In the genomic region with DNA sequence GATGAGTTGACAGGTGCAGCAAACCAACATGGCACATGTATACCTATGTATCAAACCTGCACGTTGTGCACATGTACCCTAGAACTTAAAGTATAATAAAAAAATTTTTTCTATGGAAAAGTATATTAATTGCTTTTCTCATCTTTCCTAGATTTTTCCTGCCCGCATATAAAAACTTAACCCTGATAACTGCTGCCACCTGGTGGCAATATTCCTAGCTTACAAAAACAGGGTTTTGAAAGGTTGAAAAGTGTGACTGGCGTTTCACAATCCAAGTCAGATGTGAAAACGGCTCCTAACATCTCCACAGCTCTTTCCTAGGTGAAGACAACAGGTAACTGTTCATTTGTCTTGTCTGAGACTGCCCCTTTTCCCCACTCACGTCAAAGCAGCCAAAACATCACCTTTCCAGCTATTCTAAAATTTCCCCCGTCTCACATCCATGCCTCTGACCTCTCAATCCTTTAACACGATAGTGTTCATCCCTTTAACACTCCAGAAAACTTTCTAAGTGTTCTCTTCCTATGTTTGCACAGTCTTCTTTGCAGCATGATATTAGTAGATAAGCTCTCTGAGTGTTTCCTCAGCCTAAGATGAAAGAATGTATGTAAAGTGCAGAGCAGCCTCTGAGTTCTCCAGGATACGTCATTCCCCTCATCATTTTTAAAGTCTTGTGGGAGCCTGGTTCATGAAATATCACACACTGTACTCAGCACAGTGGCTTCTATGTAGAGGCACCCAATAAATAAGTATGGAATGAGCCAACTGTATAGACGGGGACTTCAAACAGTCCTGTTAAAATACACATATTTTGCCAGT, we compare ENCODE assay signal across 8 cellular contexts. TPM values are rescaled to one million over a fixed set of nuclear protein-coding genes. Genes with fewer than 3 reads are reported as not detected.
DNase-seq lines count a peak whose midpoint lies in the region; ATAC-seq, FAIRE-seq and TF ChIP-seq lines count a peak whose summit lies in the region.

No MANE protein-coding gene starts in this region.

- no peak overlapping the region for H3K4me3 ChIP-seq in ACC112 (ENCODE audit: low read depth, low read length)

- H3K27ac ChIP-seq in ACC112 (ENCODE audit: low read depth, low read length): no peak overlapping the region

- H3K27me3 ChIP-seq in ACC112 (ENCODE audit: insufficient read depth, low read length): peaks cover 55% of the 10 kb centered on the region

- peaks cover 12% of the 10 kb centered on the region; the same call in 1 of the 2 replicates for H3K9me3 Mint-ChIP-seq in WTC11

- CTCF ChIA-PET in WTC11 (lab: Charles Lee): interaction anchor here (0.7 to 3.5 kb wide), 16 partner anchors 9 to 619 kb away, joined by 3 to 63 read pairs (median 4); a partner anchor contains a TSS

- no peak for TF ChIP-seq POLR2A in erythroblast (IDR thresholded peaks at IDR 0.05; ENCODE audit: low read length)

- no peaks in the 10 kb centered on the region for H3K4me1 Mint-ChIP-seq in WTC11

- H3K79me2 ChIP-seq in ACC112 (ENCODE audit: control insufficient read depth, insufficient read depth, low read length, unreplicated experiment): no peaks in the 10 kb centered on the region

- no peaks in the 10 kb centered on the region for H3K36me3 Mint-ChIP-seq in WTC11

- no peaks in the 10 kb centered on the region; the same call in 1 of the 2 replicates for H3K27me3 Mint-ChIP-seq in WTC11 (ENCODE audit: low read depth)

- DNase-seq in NCI-H2029 (lab: John Stamatoyannopoulos, UW) (peak; percentile 30), WTC11 (ENCODE audit: low spot score) (peak; percentile 37), erythroblast (lab: John Stamatoyannopoulos, UW) (peak; percentile 29 to 68), non-pigmented ciliary epithelial cell (ENCODE audit: low read depth) (peak; percentile 5)

- TF ChIP-seq CTCF in WTC11 (IDR thresholded peaks at IDR 0.05): peak; percentile 69

- FAIRE-seq in G401.6 (lab: Jason Lieb, UNC): peak; percentile 60

- H2AFZ ChIP-seq in ACC112 (ENCODE audit: low read length, unreplicated experiment): peak overlapping the region; percentile 58

- POLR2A ChIA-PET in WTC11 (lab: Charles Lee): no interaction called here

- no peak overlapping the region for H3K27ac Mint-ChIP-seq in WTC11

- H3K4me1 ChIP-seq in ACC112 (ENCODE audit: control insufficient read depth, insufficient read depth, low read length, unreplicated experiment): no peaks in the 10 kb centered on the region

- no peaks in the 10 kb centered on the region for H3K36me3 ChIP-seq in ACC112 (ENCODE audit: insufficient read depth, low read length)

- ATAC-seq in WTC11: no peak
- ATAC-seq in GM19452 (IDR thresholded peaks at IDR 0.05; ENCODE audit: unreplicated experiment): no peak
- ATAC-seq in HG03432 (IDR thresholded peaks at IDR 0.05; ENCODE audit: unreplicated experiment): no peak

- no peak overlapping the region for H3K4me3 Mint-ChIP-seq in WTC11

TF ChIP-seq in WTC11, 78 proteins besides CTCF, POLR2A, EP300 and RAD21:
- TF ChIP-seq GRHL2 (CRISPR knock-in tag; IDR thresholded peaks at IDR 0.05; ENCODE audit: insufficient replicate concordance, severe bottlenecking) (no peak), NR3C1 (CRISPR knock-in tag; conservative IDR thresholded peaks at IDR 0.05; ENCODE audit: low read depth) (no peak), JAZF1 (CRISPR knock-in tag; IDR thresholded peaks at IDR 0.05) (no peak), TCF7 (CRISPR knock-in tag; IDR thresholded peaks at IDR 0.05; ENCODE audit: low read depth) (no peak), OVOL2 (CRISPR knock-in tag; IDR thresholded peaks at IDR 0.05; ENCODE audit: borderline replicate concordance) (no peak), HMGA2 (CRISPR knock-in tag; IDR thresholded peaks at IDR 0.05) (no peak)
- TF ChIP-seq, protein P1, sequence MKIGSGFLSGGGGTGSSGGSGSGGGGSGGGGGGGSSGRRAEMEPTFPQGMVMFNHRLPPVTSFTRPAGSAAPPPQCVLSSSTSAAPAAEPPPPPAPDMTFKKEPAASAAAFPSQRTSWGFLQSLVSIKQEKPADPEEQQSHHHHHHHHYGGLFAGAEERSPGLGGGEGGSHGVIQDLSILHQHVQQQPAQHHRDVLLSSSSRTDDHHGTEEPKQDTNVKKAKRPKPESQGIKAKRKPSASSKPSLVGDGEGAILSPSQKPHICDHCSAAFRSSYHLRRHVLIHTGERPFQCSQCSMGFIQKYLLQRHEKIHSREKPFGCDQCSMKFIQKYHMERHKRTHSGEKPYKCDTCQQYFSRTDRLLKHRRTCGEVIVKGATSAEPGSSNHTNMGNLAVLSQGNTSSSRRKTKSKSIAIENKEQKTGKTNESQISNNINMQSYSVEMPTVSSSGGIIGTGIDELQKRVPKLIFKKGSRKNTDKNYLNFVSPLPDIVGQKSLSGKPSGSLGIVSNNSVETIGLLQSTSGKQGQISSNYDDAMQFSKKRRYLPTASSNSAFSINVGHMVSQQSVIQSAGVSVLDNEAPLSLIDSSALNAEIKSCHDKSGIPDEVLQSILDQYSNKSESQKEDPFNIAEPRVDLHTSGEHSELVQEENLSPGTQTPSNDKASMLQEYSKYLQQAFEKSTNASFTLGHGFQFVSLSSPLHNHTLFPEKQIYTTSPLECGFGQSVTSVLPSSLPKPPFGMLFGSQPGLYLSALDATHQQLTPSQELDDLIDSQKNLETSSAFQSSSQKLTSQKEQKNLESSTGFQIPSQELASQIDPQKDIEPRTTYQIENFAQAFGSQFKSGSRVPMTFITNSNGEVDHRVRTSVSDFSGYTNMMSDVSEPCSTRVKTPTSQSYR (CRISPR knock-in tag; IDR thresholded peaks at IDR 0.05): no peak
- TF ChIP-seq, protein P2, sequence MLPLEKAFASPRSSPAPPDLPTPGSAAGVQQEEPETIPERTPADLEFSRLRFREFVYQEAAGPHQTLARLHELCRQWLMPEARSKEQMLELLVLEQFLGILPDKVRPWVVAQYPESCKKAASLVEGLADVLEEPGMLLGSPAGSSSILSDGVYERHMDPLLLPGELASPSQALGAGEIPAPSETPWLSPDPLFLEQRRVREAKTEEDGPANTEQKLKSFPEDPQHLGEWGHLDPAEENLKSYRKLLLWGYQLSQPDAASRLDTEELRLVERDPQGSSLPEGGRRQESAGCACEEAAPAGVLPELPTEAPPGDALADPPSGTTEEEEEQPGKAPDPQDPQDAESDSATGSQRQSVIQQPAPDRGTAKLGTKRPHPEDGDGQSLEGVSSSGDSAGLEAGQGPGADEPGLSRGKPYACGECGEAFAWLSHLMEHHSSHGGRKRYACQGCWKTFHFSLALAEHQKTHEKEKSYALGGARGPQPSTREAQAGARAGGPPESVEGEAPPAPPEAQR (CRISPR knock-in tag; IDR thresholded peaks at IDR 0.05): no peak
- TF ChIP-seq, protein P3, sequence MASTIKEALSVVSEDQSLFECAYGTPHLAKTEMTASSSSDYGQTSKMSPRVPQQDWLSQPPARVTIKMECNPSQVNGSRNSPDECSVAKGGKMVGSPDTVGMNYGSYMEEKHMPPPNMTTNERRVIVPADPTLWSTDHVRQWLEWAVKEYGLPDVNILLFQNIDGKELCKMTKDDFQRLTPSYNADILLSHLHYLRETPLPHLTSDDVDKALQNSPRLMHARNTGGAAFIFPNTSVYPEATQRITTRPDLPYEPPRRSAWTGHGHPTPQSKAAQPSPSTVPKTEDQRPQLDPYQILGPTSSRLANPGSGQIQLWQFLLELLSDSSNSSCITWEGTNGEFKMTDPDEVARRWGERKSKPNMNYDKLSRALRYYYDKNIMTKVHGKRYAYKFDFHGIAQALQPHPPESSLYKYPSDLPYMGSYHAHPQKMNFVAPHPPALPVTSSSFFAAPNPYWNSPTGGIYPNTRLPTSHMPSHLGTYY (CRISPR knock-in tag; IDR thresholded peaks at IDR 0.05): no peak
- TF ChIP-seq, protein P4, sequence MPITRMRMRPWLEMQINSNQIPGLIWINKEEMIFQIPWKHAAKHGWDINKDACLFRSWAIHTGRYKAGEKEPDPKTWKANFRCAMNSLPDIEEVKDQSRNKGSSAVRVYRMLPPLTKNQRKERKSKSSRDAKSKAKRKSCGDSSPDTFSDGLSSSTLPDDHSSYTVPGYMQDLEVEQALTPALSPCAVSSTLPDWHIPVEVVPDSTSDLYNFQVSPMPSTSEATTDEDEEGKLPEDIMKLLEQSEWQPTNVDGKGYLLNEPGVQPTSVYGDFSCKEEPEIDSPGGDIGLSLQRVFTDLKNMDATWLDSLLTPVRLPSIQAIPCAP (CRISPR knock-in tag; IDR thresholded peaks at IDR 0.05): no peak
- TF ChIP-seq, protein P5, sequence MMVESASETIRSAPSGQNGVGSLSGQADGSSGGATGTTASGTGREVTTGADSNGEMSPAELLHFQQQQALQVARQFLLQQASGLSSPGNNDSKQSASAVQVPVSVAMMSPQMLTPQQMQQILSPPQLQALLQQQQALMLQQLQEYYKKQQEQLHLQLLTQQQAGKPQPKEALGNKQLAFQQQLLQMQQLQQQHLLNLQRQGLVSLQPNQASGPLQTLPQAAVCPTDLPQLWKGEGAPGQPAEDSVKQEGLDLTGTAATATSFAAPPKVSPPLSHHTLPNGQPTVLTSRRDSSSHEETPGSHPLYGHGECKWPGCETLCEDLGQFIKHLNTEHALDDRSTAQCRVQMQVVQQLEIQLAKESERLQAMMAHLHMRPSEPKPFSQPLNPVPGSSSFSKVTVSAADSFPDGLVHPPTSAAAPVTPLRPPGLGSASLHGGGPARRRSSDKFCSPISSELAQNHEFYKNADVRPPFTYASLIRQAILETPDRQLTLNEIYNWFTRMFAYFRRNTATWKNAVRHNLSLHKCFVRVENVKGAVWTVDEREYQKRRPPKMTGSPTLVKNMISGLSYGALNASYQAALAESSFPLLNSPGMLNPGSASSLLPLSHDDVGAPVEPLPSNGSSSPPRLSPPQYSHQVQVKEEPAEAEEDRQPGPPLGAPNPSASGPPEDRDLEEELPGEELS (CRISPR knock-in tag; IDR thresholded peaks at IDR 0.05): no peak
- TF ChIP-seq, protein P6, sequence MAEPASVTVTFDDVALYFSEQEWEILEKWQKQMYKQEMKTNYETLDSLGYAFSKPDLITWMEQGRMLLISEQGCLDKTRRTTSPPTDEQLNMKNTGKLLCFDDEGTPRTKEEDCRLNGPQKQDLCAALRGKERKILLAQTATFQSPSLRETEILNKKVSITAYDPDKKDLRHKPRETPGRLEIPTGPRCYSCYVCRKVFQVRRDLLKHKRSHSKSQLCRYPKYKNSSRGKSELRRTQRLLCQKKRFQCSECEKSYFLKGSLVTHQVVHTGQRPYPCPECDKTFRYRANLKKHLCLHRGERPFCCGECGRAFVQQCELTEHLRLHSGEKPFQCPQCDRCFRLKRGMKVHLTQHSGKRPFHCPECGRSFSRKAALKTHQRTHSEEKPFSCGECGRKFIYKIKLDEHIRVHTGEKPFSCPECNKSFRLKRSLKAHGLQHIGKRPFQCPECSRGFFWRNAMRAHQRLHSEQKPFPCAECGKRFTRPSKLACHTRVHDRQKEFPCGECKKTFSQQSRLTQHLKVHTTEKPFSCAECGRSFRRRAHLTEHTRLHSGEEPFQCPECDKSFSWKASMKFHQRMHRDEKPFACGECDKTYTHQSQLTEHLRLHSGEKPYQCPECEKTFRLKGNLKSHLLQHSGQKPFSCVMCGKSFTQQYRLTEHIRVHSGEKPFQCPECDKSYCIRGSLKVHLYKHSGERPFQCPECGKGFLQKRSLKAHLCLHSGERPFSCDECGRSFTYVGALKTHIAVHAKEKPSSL (CRISPR knock-in tag; conservative IDR thresholded peaks at IDR 0.05): no peak

RNA-seq across cellular contexts. Expression of a gene that starts 27.5 kb away (rescaled TPM):
- 2.3 to 3.9 TPM (median 2.7 TPM) in 3 replicates for total RNA-seq in WTC11 (2021)

RNA-seq across cellular contexts. Expression of a gene that starts 49.1 kb away (rescaled TPM):
- 52.3 to 64.5 TPM (median 57.5 TPM) in 3 replicates for total RNA-seq in WTC11 (2021)

RNA-seq across cellular contexts. Expression of a gene that starts 49.3 kb away (rescaled TPM):
- 243 to 284 TPM (median 253 TPM) in 3 replicates for total RNA-seq in WTC11 (2021)
